In the genomic region with DNA sequence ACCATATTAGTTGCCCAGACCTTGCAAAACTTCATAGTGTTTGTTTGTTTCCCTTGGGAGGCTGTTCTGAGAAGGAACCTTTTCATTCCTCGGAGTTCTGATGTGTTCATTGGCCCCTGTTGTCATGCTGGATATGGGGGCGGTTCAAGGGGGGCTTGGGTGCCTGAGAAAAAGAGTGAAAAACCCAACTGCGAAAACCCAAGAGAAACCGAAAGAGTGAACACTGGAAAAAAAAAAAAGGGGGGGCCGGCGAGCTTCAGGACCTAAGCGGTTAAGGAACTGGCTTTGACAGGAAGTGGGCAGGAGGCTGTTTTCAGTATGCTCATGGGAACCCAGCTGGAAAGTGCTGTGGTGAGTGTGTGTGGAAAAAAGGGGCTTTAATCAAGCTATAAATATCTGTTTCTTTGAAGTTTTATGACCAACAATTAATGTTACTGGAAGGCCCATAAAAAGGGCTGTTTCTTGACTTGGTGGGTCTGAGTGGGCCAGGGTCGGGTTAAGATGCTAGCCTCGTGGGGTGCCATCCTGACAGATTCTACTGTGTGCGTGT, we compare ENCODE assay signal across 7 cellular contexts.
DNase-seq lines count a peak whose midpoint lies in the region; ATAC-seq and TF ChIP-seq lines count a peak whose summit lies in the region.

No MANE protein-coding gene starts in this region.

- no peaks in the 10 kb centered on the region for H3K36me3 ChIP-seq in GM23248 (ENCODE audit: low read depth)

- H3K79me2 ChIP-seq in GM23248 (ENCODE audit: insufficient read depth), result no peaks in the 10 kb centered on the region

- H4K20me1 ChIP-seq in GM23248 (ENCODE audit: insufficient read depth), result no peaks in the 10 kb centered on the region

- peaks cover 72 to 89% of the 10 kb centered on the region in 2 donors for H3K4me1 Mint-ChIP-seq in immature natural killer cell
- peaks cover 60% of the 10 kb centered on the region for H3K4me1 Mint-ChIP-seq in stimulated activated naive CD8-positive, alpha-beta T cell treated with anti-CD3 and anti-CD28 coated beads, Interleukin-15, amount 100 ng/mL, for 72 hours

- DNase-seq in immature natural killer cell (peak; percentile 82 to 85 (median 83)), NCI-H1417 treated with DMSO at 0.1 percent for 48 hours (lab: John Stamatoyannopoulos, UW) (no peak), DMS153 treated with DMSO at 0.1 percent for 48 hours (lab: John Stamatoyannopoulos, UW; ENCODE audit: unreplicated experiment) (no peak), GM23248 (no peak)
- DNase-seq in stimulated activated naive CD8-positive, alpha-beta T cell treated with anti-CD3 and anti-CD28 coated beads, Interleukin-15, amount 100 ng/mL, for 72 hours, result peak; percentile 46 to 73

- H3K27ac Mint-ChIP-seq in immature natural killer cell, result peak overlapping the region; percentile 89 to 96 (median 92)
- peak overlapping the region in 1 of 2 donors; percentile 37 for H3K27ac Mint-ChIP-seq in stimulated activated naive CD8-positive, alpha-beta T cell treated with anti-CD3 and anti-CD28 coated beads, Interleukin-15, amount 100 ng/mL, for 72 hours

- no peak for TF ChIP-seq CTCF in VCaP (conservative IDR thresholded peaks at IDR 0.05)

- peaks cover 15 to 26% (median 24%) of the 10 kb centered on the region in 3 donors for H3K27me3 Mint-ChIP-seq in immature natural killer cell (ENCODE audit: low read depth in 3 of 3)
- peaks cover 27% of the 10 kb centered on the region for H3K27me3 Mint-ChIP-seq in stimulated activated naive CD8-positive, alpha-beta T cell treated with anti-CD3 and anti-CD28 coated beads, Interleukin-15, amount 100 ng/mL, for 72 hours

- in situ Hi-C loops in GM23248 (cut with MboI), result no loop called here

- H2AFZ ChIP-seq in GM23248, result no peak overlapping the region

- H3F3A ChIP-seq in GM23248 (ENCODE audit: insufficient read depth), result no peaks in the 10 kb centered on the region

- H3K4me3 Mint-ChIP-seq in immature natural killer cell, result peak overlapping the region; percentile 76 to 86 (median 77)
- peak overlapping the region; percentile 21 to 38 for H3K4me3 Mint-ChIP-seq in stimulated activated naive CD8-positive, alpha-beta T cell treated with anti-CD3 and anti-CD28 coated beads, Interleukin-15, amount 100 ng/mL, for 72 hours

- H3K9me2 ChIP-seq in GM23248 (ENCODE audit: insufficient read depth), result no peaks in the 10 kb centered on the region

- no peaks in the 10 kb centered on the region for H3K9me3 Mint-ChIP-seq in immature natural killer cell
- H3K9me3 Mint-ChIP-seq in stimulated activated naive CD8-positive, alpha-beta T cell treated with anti-CD3 and anti-CD28 coated beads, Interleukin-15, amount 100 ng/mL, for 72 hours, result no peaks in the 10 kb centered on the region

- peak; percentile 51 for ATAC-seq in HG03175 (IDR thresholded peaks at IDR 0.05; ENCODE audit: unreplicated experiment)
- peak; percentile 91 for ATAC-seq in stimulated activated naive CD8-positive, alpha-beta T cell treated with anti-CD3 and anti-CD28 coated beads, Interleukin-15, amount 100 ng/mL, for 72 hours

- H3K36me3 Mint-ChIP-seq in immature natural killer cell, result no peaks in the 10 kb centered on the region

- H3K9me3 ChIP-seq in GM23248 (ENCODE audit: low read depth), result no peaks in the 10 kb centered on the region

- H3K9ac ChIP-seq in GM23248, result no peak overlapping the region

- H3K27ac ChIP-seq in VCaP (peak overlapping the region; percentile 34), GM23248 (no peak overlapping the region)

- no peak overlapping the region for H3K4me2 ChIP-seq in GM23248 (ENCODE audit: unreplicated experiment)

- H3K4me3 ChIP-seq in GM23248, result no peak overlapping the region

- 49 to 70% methylated on average over 8 to 10 of the region's 10 CpGs for WGBS in GM23248 (ENCODE audit: low coverage in 1 of 2, low lambda C conversion rate in 2 of 2, missing lambda C conversion rate in 2 of 2), 2 experiments

- H3K4me1 ChIP-seq in GM23248 (ENCODE audit: insufficient read depth), result no peaks in the 10 kb centered on the region

- H3K27me3 ChIP-seq in GM23248 (replicated peaks; ENCODE audit: insufficient read depth), result no peaks in the 10 kb centered on the region

Comparison
In these comparisons a context has a peak if more than half of its experiments do, and no peak if none do; other contexts are left out.
1. DNase-seq: peak in immature natural killer cell (3 of 3) and stimulated activated naive CD8-positive, alpha-beta T cell treated with anti-CD3 and anti-CD28 coated beads, Interleukin-15, amount 100 ng/mL, for 72 hours (2 of 2); none in NCI-H1417 treated with DMSO at 0.1 percent for 48 hours (single experiment), DMS153 treated with DMSO at 0.1 percent for 48 hours (single experiment) and GM23248 (single experiment).